Comparison of ENCODE assay signal across 2 cellular contexts in genomic region chr12:26297386-26298070, GRCh38.
TF ChIP-seq lines count a peak whose summit lies in the region.

No MANE protein-coding gene starts in this region.

TF ChIP-seq in IMR-90, 13 proteins besides CTCF, POLR2A, EP300 and RAD21:
- TF ChIP-seq MAFK (IDR thresholded peaks at IDR 0.05; ENCODE audit: low read depth, low read length): no peak
- no peak for TF ChIP-seq NFE2L2 (IDR thresholded peaks at IDR 0.05; ENCODE audit: low read depth, low read length)
- no peak for TF ChIP-seq FOS (IDR thresholded peaks at IDR 0.05; ENCODE audit: low read depth, low read length)
- TF ChIP-seq RFX5 (IDR thresholded peaks at IDR 0.05; ENCODE audit: low read depth, low read length): no peak
- no peak for TF ChIP-seq CHD1 (IDR thresholded peaks at IDR 0.05; ENCODE audit: low read depth, low read length)
- TF ChIP-seq SMC3 (IDR thresholded peaks at IDR 0.05; ENCODE audit: low read depth, low read length): no peak
- TF ChIP-seq MXI1 (IDR thresholded peaks at IDR 0.05; ENCODE audit: borderline replicate concordance, low read depth, low read length): no peak
- no peak for TF ChIP-seq USF2 (IDR thresholded peaks at IDR 0.05; ENCODE audit: low read depth, low read length)
- no peak for TF ChIP-seq ELK1 (IDR thresholded peaks at IDR 0.05; ENCODE audit: borderline replicate concordance, low read depth, low read length)
- TF ChIP-seq BHLHE40 (IDR thresholded peaks at IDR 0.05; ENCODE audit: low read depth, low read length): no peak
- no peak for TF ChIP-seq RCOR1 (IDR thresholded peaks at IDR 0.05; ENCODE audit: insufficient replicate concordance, low read length)
- TF ChIP-seq MAZ (IDR thresholded peaks at IDR 0.05; ENCODE audit: borderline replicate concordance, low read depth, low read length): no peak

TF ChIP-seq in K562, 482 proteins besides CTCF, POLR2A, EP300 and RAD21:
- TF ChIP-seq EGR1 (conservative IDR thresholded peaks at IDR 0.05) (0 out of 2 replicates have a peak, but pooled peaks have one; percentile 11), NFXL1 (CRISPR knock-in tag; IDR thresholded peaks at IDR 0.05) (no peak)
